In genomic region chr1:42177551-42177981, GRCh38 we compare ENCODE assay signal across 11 cellular contexts. TPM values are rescaled to one million over a fixed set of nuclear protein-coding genes. Genes with fewer than 3 reads are reported as not detected.
DNase-seq lines count a peak whose midpoint lies in the region; ATAC-seq and TF ChIP-seq lines count a peak whose summit lies in the region.
"Had no signal": no experiment of that assay in that cellular context is flagged by ENCODE, and none has a peak within 500 bp of the region (broad histone marks: within the 10 kb centered on the region; RNA-seq: fewer than 3 reads in every experiment).

No MANE protein-coding gene starts in this region.

- ATAC-seq in right cardiac atrium (peak; percentile 23 to 54), aorta (ENCODE audit: low FRiP score) (peak; percentile 65), HG02610 (IDR thresholded peaks at IDR 0.05; ENCODE audit: unreplicated experiment) (no peak), HG03442 (IDR thresholded peaks at IDR 0.05; ENCODE audit: unreplicated experiment) (no peak)

- intact Hi-C loops in right cardiac atrium (cut with DNase I), result loop anchor here in 3 of 4 donors (10.0 kb wide), 2 partner anchors 157 to 603 kb away; partner anchors contain the start of gene FOXJ3 (in 2 of the 3)
- intact Hi-C loops in cardiac septum (cut with DNase I), result loop anchor here (2.0 to 10.0 kb wide), 2 partner anchors 157 to 603 kb away; partner anchors contain the start of gene FOXJ3
- intact Hi-C loops in adrenal gland (cut with DNase I), result loop anchor here (5.0 to 10.0 kb wide), 3 partner anchors 155 to 287 kb away; partner anchors contain the start of genes CCDC30 (in 1 of the 2) and FOXJ3 (in 1 of the 2)
- intact Hi-C loops in aorta (cut with DNase I), result loop anchor here in 1 of 2 donors (10.0 kb wide), 1 partner anchor 157 kb away; the partner anchor contains the start of gene FOXJ3

- H3K4me3 ChIP-seq in right cardiac atrium (ENCODE audit: low read length) (no peak overlapping the region), adrenal gland (no peak overlapping the region), kidney epithelial cell (ENCODE audit: low read depth, low read length) (no peak overlapping the region), aorta (ENCODE audit: low read length in 2 of 2) (no peak overlapping the region), H7 (ENCODE audit: insufficient read depth, low read depth, low read length) (no peak overlapping the region)
- H3K4me3 ChIP-seq: gastrocnemius medialis had no signal

- H3K9me3 ChIP-seq in right cardiac atrium (ENCODE audit: control insufficient read depth, low read length) (no peaks in the 10 kb centered on the region), adrenal gland (replicated peaks in 1 of 3) (no peaks in the 10 kb centered on the region), aorta (ENCODE audit: control insufficient read depth, low read length) (no peaks in the 10 kb centered on the region)
- H3K9me3 ChIP-seq: gastrocnemius medialis had no signal

- H3K4me1 ChIP-seq in right cardiac atrium (ENCODE audit: control insufficient read depth, insufficient read depth, low read length), result peaks cover 10% of the 10 kb centered on the region
- peaks cover 6 to 32% of the 10 kb centered on the region in 2 donors for H3K4me1 ChIP-seq in adrenal gland (replicated peaks in 1 of 2)
- H3K4me1 ChIP-seq in aorta (ENCODE audit: control insufficient read depth in 1 of 2, insufficient read depth in 2 of 2, low read length in 2 of 2), result peaks cover 2 to 5% of the 10 kb centered on the region in 2 donors

- no peak for TF ChIP-seq POLR2A in adrenal gland (IDR thresholded peaks at IDR 0.05)

- DNase-seq in right cardiac atrium (peak; percentile 67 to 87 (median 79)), cardiac septum (ENCODE audit: low spot score) (no peak), adrenal gland (peak in 5 of 7 donors; percentile 42 to 66 (median 56)), kidney epithelial cell (ENCODE audit: low read depth) (peak; percentile 49), aorta (peak; percentile 60 to 75), H7 (no peak)
- DNase-seq: DND-41, gastrocnemius medialis, NCI-H1048 had no signal

- H3K27ac ChIP-seq in right cardiac atrium (ENCODE audit: low read length) (no peak overlapping the region), adrenal gland (no peak overlapping the region), aorta (ENCODE audit: low read depth in 1 of 2, low read length in 2 of 2) (no peak overlapping the region)
- H3K27ac ChIP-seq: gastrocnemius medialis had no signal

- 53% methylated on average over 6 of the region's 6 CpGs for WGBS in right cardiac atrium
- WGBS in adrenal gland, 4 donors, result 59 to 73% (median 70%) methylated on average over 6 of the region's 6 CpGs
- 32 to 38% methylated on average over 6 of the region's 6 CpGs for WGBS in aorta, 2 donors

- H3K27me3 ChIP-seq in right cardiac atrium (ENCODE audit: control insufficient read depth, insufficient read depth) (no peaks in the 10 kb centered on the region), adrenal gland (no peaks in the 10 kb centered on the region), kidney epithelial cell (ENCODE audit: control insufficient read depth, insufficient read depth, low read length) (no peaks in the 10 kb centered on the region), aorta (ENCODE audit: control insufficient read depth in 1 of 2, insufficient read depth in 2 of 2, low read length in 1 of 2) (no peaks in the 10 kb centered on the region), H7 (ENCODE audit: control insufficient read depth, insufficient read depth, low read length) (no peaks in the 10 kb centered on the region)
- H3K27me3 ChIP-seq: gastrocnemius medialis had no signal

- TF ChIP-seq CTCF in adrenal gland (IDR thresholded peaks at IDR 0.05) (no peak), kidney epithelial cell (IDR thresholded peaks at IDR 0.05; ENCODE audit: insufficient read depth, low read length, poor library complexity, severe bottlenecking) (no peak)

- H3K36me3 ChIP-seq in adrenal gland (replicated peaks in 1 of 2) (no peaks in the 10 kb centered on the region), kidney epithelial cell (ENCODE audit: control insufficient read depth, insufficient read depth, low read length) (no peaks in the 10 kb centered on the region), aorta (ENCODE audit: control insufficient read depth in 1 of 2, insufficient read depth in 2 of 2, low read length in 1 of 2) (peaks cover 0 to 1% of the 10 kb centered on the region in 2 donors), H7 (replicated peaks; ENCODE audit: control insufficient read depth, insufficient read depth, low read length) (peaks cover 1% of the 10 kb centered on the region)

RNA-seq across cellular contexts. Expression of gene GUCA2A, which starts 13.0 kb away (rescaled TPM):
- not detected for total RNA-seq in right cardiac atrium
- polyA plus RNA-seq in right cardiac atrium, result not detected
- total RNA-seq in cardiac septum, result not detected
- total RNA-seq in adrenal gland, result not detected
- under 1 TPM in 1 of 3 donors, not detected in 2; 0.61 TPM for polyA plus RNA-seq in adrenal gland
- total RNA-seq in kidney epithelial cell, result not detected in 2 replicates
- not detected for total RNA-seq in aorta
- polyA plus RNA-seq in aorta, result 10 to 100 TPM in 1 of 2 donors, 1 to 10 TPM in 1; 1.0 to 29.8 TPM
- total RNA-seq in H7 (2014; rRNA removed; shearing (Covaris generic)), result not detected in 2 replicates

RNA-seq across cellular contexts. Expression of gene GUCA2B, which starts 24.4 kb away (rescaled TPM):
- total RNA-seq in right cardiac atrium (not detected), cardiac septum (not detected), adrenal gland (not detected), kidney epithelial cell (not detected in 2 replicates), aorta (not detected)
- polyA plus RNA-seq in right cardiac atrium (not detected), adrenal gland (not detected), aorta (10 to 100 TPM in 1 of 2 donors, 1 to 10 TPM in 1; 1.2 to 78.5 TPM)
- total RNA-seq in H7 (2014; rRNA removed; shearing (Covaris generic)), result not detected in 2 replicates

Comparison
In these comparisons a context has a peak if more than half of its experiments do, and no peak if none do; other contexts are left out.
1. DNase-seq: peak in right cardiac atrium (3 of 3), adrenal gland (5 of 7), kidney epithelial cell (single experiment) and aorta (2 of 2); none in cardiac septum (single experiment) and H7 (single experiment).
2. ATAC-seq: peak in right cardiac atrium (2 of 2) and aorta (single experiment); none in HG02610 (single experiment) and HG03442 (single experiment).